ENCODE assay signal across 2 cellular contexts in the genomic region with DNA sequence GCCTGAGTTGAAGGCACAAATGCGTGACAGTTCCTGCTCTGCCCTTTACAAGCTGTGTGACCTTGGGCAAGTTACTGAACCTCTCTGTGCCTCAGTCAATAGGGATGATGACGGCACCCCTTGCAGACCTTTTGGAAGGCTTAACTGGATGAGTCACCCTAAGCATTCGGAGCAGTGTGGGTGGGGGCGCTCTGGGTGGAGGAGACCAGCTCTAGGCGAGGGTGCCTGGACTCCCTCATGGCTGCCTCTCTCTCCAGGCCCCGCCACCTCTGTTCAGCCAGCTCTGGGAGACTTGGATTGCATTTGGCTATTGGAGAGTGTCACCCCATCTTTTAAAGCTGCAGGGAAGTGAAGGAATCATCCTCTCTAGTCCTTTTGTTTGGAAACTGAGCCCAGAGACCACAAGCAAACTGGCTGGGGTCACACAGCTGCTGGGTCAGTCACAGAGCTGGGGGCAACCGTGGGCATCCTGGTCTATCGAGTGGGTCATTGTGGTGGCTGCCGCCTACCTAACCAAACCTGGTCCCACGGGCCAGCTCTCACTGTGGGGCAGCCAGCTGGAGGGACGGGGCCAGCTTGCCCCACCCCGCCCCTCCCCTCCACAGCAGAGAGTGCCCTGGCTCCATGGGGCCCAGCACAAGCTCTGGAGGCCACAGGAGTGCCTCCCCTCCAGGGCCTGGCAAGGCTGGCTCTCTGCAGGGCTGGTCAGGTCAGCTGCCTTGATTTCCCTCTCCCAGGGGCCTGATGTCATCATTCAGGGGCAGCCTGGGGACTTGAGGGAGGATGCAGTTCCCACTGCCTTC.
TF ChIP-seq lines count a peak whose summit lies in the region.

No MANE protein-coding gene starts in this region.

TF ChIP-seq in A549, 52 proteins besides CTCF, POLR2A, EP300 and RAD21 (continued from another document):
- no peak for TF ChIP-seq PBX3 (IDR thresholded peaks at IDR 0.05)
- no peak for TF ChIP-seq HDAC2 (IDR thresholded peaks at IDR 0.05)
- no peak for TF ChIP-seq ZC3H11A (IDR thresholded peaks at IDR 0.05)
- TF ChIP-seq RFX5 (IDR thresholded peaks at IDR 0.05), result no peak
- TF ChIP-seq KDM5A (IDR thresholded peaks at IDR 0.05), result no peak
- no peak for TF ChIP-seq HMGXB4 (CRISPR knock-in tag; IDR thresholded peaks at IDR 0.05; ENCODE audit: borderline replicate concordance)
- TF ChIP-seq NFE2L2 (conservative IDR thresholded peaks at IDR 0.05; ENCODE audit: low read length), result no peak
- TF ChIP-seq ATOH8 (CRISPR knock-in tag; IDR thresholded peaks at IDR 0.05; ENCODE audit: low read depth), result no peak
- TF ChIP-seq SREBF2 (IDR thresholded peaks at IDR 0.05), result no peak
- TF ChIP-seq CBX8 (IDR thresholded peaks at IDR 0.05), result no peak
- no peak for TF ChIP-seq RCOR1 (IDR thresholded peaks at IDR 0.05; ENCODE audit: low read depth, low read length)
- TF ChIP-seq ESRRA (IDR thresholded peaks at IDR 0.05; ENCODE audit: borderline replicate concordance, low read length), result no peak
- TF ChIP-seq ZFP36 (IDR thresholded peaks at IDR 0.05; ENCODE audit: borderline replicate concordance, partially characterized antibody), result peak; percentile 84
- TF ChIP-seq HOXA7 (CRISPR knock-in tag; IDR thresholded peaks at IDR 0.05), result no peak
- peak; percentile 43; the same call in 1 of the 2 replicates for TF ChIP-seq KDM1A (IDR thresholded peaks at IDR 0.05; ENCODE audit: low read depth)
- no peak for TF ChIP-seq SMC3 (IDR thresholded peaks at IDR 0.05)
- no peak for TF ChIP-seq HEYL (CRISPR knock-in tag; IDR thresholded peaks at IDR 0.05)
- no peak for TF ChIP-seq TFCP2L1 (CRISPR knock-in tag; IDR thresholded peaks at IDR 0.05)
- no peak for TF ChIP-seq ZSCAN20 (CRISPR knock-in tag; IDR thresholded peaks at IDR 0.05)
- no peak for TF ChIP-seq NPAS2 (CRISPR knock-in tag; IDR thresholded peaks at IDR 0.05; ENCODE audit: borderline replicate concordance)
- no peak for TF ChIP-seq HOXB5 (CRISPR knock-in tag; IDR thresholded peaks at IDR 0.05)

TF ChIP-seq in HCT116, 20 proteins besides CTCF, POLR2A, EP300 and RAD21 (continued from another document):
- TF ChIP-seq, protein P1, sequence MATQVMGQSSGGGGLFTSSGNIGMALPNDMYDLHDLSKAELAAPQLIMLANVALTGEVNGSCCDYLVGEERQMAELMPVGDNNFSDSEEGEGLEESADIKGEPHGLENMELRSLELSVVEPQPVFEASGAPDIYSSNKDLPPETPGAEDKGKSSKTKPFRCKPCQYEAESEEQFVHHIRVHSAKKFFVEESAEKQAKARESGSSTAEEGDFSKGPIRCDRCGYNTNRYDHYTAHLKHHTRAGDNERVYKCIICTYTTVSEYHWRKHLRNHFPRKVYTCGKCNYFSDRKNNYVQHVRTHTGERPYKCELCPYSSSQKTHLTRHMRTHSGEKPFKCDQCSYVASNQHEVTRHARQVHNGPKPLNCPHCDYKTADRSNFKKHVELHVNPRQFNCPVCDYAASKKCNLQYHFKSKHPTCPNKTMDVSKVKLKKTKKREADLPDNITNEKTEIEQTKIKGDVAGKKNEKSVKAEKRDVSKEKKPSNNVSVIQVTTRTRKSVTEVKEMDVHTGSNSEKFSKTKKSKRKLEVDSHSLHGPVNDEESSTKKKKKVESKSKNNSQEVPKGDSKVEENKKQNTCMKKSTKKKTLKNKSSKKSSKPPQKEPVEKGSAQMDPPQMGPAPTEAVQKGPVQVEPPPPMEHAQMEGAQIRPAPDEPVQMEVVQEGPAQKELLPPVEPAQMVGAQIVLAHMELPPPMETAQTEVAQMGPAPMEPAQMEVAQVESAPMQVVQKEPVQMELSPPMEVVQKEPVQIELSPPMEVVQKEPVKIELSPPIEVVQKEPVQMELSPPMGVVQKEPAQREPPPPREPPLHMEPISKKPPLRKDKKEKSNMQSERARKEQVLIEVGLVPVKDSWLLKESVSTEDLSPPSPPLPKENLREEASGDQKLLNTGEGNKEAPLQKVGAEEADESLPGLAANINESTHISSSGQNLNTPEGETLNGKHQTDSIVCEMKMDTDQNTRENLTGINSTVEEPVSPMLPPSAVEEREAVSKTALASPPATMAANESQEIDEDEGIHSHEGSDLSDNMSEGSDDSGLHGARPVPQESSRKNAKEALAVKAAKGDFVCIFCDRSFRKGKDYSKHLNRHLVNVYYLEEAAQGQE (IDR thresholded peaks at IDR 0.05; ENCODE audit: low read depth), result no peak
- TF ChIP-seq EGR1 (IDR thresholded peaks at IDR 0.05; ENCODE audit: low read depth) (no peak), JUND (IDR thresholded peaks at IDR 0.05) (no peak), POLR2AphosphoS5 (IDR thresholded peaks at IDR 0.05; ENCODE audit: low read depth, low read length) (no peak), EZH2 (IDR thresholded peaks at IDR 0.05) (no peak), CBX3 (IDR thresholded peaks at IDR 0.05; ENCODE audit: low read depth) (no peak), SP1 (IDR thresholded peaks at IDR 0.05; ENCODE audit: low read depth) (no peak)
